In genomic region chr13:43782686-43783085, GRCh38 we compare ENCODE assay signal across 20 cellular contexts. TPM values are rescaled to one million over a fixed set of nuclear protein-coding genes. Genes with fewer than 3 reads are reported as not detected.
"Had no signal": no experiment of that assay in that cellular context is flagged by ENCODE, and none has a peak within 500 bp of the region (broad histone marks: within the 10 kb centered on the region; RNA-seq: fewer than 3 reads in every experiment).

No MANE protein-coding gene starts in this region.

- DNase-seq: activated CD4-positive, alpha-beta T cell treated with anti-CD3 and anti-CD28 coated beads for 1 hour; activated gamma-delta T cell treated with Interleukin-2 at 50 U/mL for 16 hours; activated T-cell treated with anti-CD3 and anti-CD28 coated beads, Interleukin-2, amount 50 U/mL, for 1 hour; aorta; brain microvascular endothelial cell; effector memory CD4-positive, alpha-beta T cell; heart right ventricle; left lung; natural killer cell; ovary; stimulated activated CD4-positive, alpha-beta T cell treated with anti-CD3 and anti-CD28 coated beads, Interleukin-2, amount 100 ng/mL, for 48 hours; stimulated activated CD8-positive, alpha-beta memory T cell treated with anti-CD3 and anti-CD28 coated beads, Interleukin-4, amount 100 ng/mL, for 48 hours; stimulated activated naive CD4-positive, alpha-beta T cell; testis; uterus had no signal

- H3K27ac Mint-ChIP-seq: activated naive CD4-positive, alpha-beta T cell treated with anti-CD3 and anti-CD28 coated beads, Interleukin-2, amount 50 U/mL, for 72 hours; natural killer cell had no signal

- H3K9me3 ChIP-seq: heart right ventricle, left lung, neutrophil, ovary, prostate gland, testis, uterus had no signal

- ATAC-seq: activated naive CD4-positive, alpha-beta T cell treated with anti-CD3 and anti-CD28 coated beads, Interleukin-2, amount 50 U/mL, for 72 hours; heart right ventricle; left lung; natural killer cell had no signal

- H3K36me3 ChIP-seq: brain microvascular endothelial cell, heart right ventricle, left lung, neutrophil, ovary, prostate gland, uterus had no signal

- H3K9me3 Mint-ChIP-seq: activated naive CD4-positive, alpha-beta T cell treated with anti-CD3 and anti-CD28 coated beads, Interleukin-2, amount 50 U/mL, for 72 hours; central memory CD8-positive, alpha-beta T cell; natural killer cell had no signal

- H3K4me3 ChIP-seq: heart right ventricle, left lung, lung, ovary, prostate gland, testis, uterus had no signal

- H3K36me3 Mint-ChIP-seq: activated naive CD4-positive, alpha-beta T cell treated with anti-CD3 and anti-CD28 coated beads, Interleukin-2, amount 50 U/mL, for 72 hours; natural killer cell had no signal

- H3K27me3 ChIP-seq: brain microvascular endothelial cell, ovary, testis, uterus had no signal

- H3K27ac ChIP-seq: brain microvascular endothelial cell, heart right ventricle, left lung, neutrophil, ovary, prostate gland, testis, uterus had no signal

- H3K4me3 Mint-ChIP-seq: central memory CD8-positive, alpha-beta T cell; natural killer cell had no signal

- H3K4me1 ChIP-seq: prostate gland, testis had no signal

RNA-seq across cellular contexts. Expression of gene ENOX1, which starts 4.1 kb away (rescaled TPM):
- total RNA-seq: natural killer cell had no signal
